In genomic region chr22:41310336-41310735, GRCh38 we compare ENCODE assay signal across 25 cellular contexts.
"Had no signal": no experiment of that assay in that cellular context is flagged by ENCODE, and none has a peak within 500 bp of the region (broad histone marks: within the 10 kb centered on the region; RNA-seq: fewer than 3 reads in every experiment).

No MANE protein-coding gene starts in this region.

- DNase-seq: dorsolateral prefrontal cortex; effector CD4-positive, alpha-beta T cell; head of caudate nucleus; kidney; mesendoderm; midbrain; naive thymus-derived CD4-positive, alpha-beta T cell; ovary; posterior cingulate gyrus; psoas muscle; sigmoid colon; spleen; stimulated activated CD4-positive, alpha-beta T cell treated with anti-CD3 and anti-CD28 coated beads, Interleukin-4, amount 100 ng/mL, for 4 hours; stimulated activated naive CD8-positive, alpha-beta T cell treated with anti-CD3 and anti-CD28 coated beads, Interleukin-15, Interleukin-2, amounts not matched to agents 100 U/mL and 50 U/mL, for 24 hours; substantia nigra; testis; upper lobe of right lung; uterus had no signal

- H2AFZ ChIP-seq: neural progenitor cell had no signal

- H3K4me3 ChIP-seq: dorsolateral prefrontal cortex, neural progenitor cell, ovary, psoas muscle, sigmoid colon, spleen, testis, tibial nerve, upper lobe of right lung, uterus had no signal

- H3K9me3 ChIP-seq: ovary, psoas muscle, sigmoid colon, spleen, testis, tibial nerve, upper lobe of right lung, uterus had no signal

- H3K4me1 ChIP-seq: neural progenitor cell had no signal

- FAIRE-seq: colon, frontal cortex, kidney had no signal

- H3K27me3 ChIP-seq: dorsolateral prefrontal cortex, neural progenitor cell, ovary, sigmoid colon, spleen, testis, tibial nerve, upper lobe of right lung, uterus had no signal

- ATAC-seq: left lobe of liver; naive thymus-derived CD4-positive, alpha-beta T cell; psoas muscle; right cardiac atrium; stimulated activated memory B cell treated with anti-CD40 and anti-IgM and Interleukin-4, amounts not matched to agents 10 μg/mL and 1 μg/mL and 100 μg/mL, for 72 hours; stimulated activated naive CD8-positive, alpha-beta T cell treated with anti-CD3 and anti-CD28 coated beads, Interleukin-15, Interleukin-2, amounts not matched to agents 100 U/mL and 50 U/mL, for 24 hours; upper lobe of right lung had no signal

- H3K27ac ChIP-seq: neural progenitor cell, ovary, sigmoid colon, spleen, testis, tibial nerve, upper lobe of right lung, uterus had no signal

- H3K4me2 ChIP-seq: neural progenitor cell had no signal

- H3K9ac ChIP-seq: neural progenitor cell had no signal

- H3K36me3 ChIP-seq: neural progenitor cell, ovary, upper lobe of right lung, uterus had no signal
